In the genomic region with DNA sequence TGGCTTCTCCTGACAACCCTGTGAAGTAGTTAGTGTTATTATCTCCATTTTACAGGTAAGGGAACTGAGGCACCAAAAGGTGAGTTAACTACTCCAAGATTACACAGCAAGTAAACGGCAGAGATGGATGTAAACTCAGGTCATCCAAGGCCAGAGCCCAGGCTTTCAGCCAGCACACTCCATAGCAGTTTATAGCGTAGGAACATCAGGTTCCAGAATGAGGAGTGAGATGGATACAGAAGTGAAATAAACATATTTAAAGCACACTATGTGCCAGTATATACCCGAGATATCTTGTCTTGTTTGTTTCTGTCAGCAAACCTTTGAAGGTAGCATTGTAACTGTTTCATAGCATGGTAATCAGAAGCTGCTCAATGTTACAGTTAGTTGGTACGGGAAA, we compare ENCODE assay signal across 25 cellular contexts.
DNase-seq lines count a peak whose midpoint lies in the region; ATAC-seq and TF ChIP-seq lines count a peak whose summit lies in the region.
"Had no signal": no experiment of that assay in that cellular context is flagged by ENCODE, and none has a peak within 500 bp of the region (broad histone marks: within the 10 kb centered on the region; RNA-seq: fewer than 3 reads in every experiment).

No MANE protein-coding gene starts in this region.

- no peak overlapping the region for H3K4me3 ChIP-seq in sigmoid colon
- H3K4me3 ChIP-seq: HAP-1 had no signal

- DNase-seq in Right ventricle myocardium inferior (ENCODE audit: missing footprints) = peak; percentile 48
- DNase-seq in cardiac septum (ENCODE audit: low spot score) = no peak
- DNase-seq in left ventricle myocardium superior = peak; percentile 73
- DNase-seq in sigmoid colon = peak; percentile 80
- no peak for DNase-seq in natural killer cell treated with Interleukin-12 subunit alpha and Interleukin-12 subunit beta and Interleukin-15 and Interleukin-18, amount 100 ng/mL, for 72 hours (ENCODE audit: low spot score)
- no peak for DNase-seq in NOMO-1 treated with DMSO at 0.1 percent for 48 hours (lab: John Stamatoyannopoulos, UW; ENCODE audit: unreplicated experiment)
- DNase-seq: BE2C, DMS153, DND-41, GOT3, HFFc6, IMR-90, NCI-H1048, NCI-H1417, NCI-H1694 treated with DMSO at 0.1 percent for 48 hours, NCI-H2081, NCI-H2227 treated with DMSO at 0.1 percent for 48 hours, NCI-H526 treated with DMSO at 0.1 percent for 48 hours, SIG-M5 had no signal

- no peaks in the 10 kb centered on the region for H3K36me3 Mint-ChIP-seq in natural killer cell treated with Interleukin-12 subunit alpha and Interleukin-12 subunit beta and Interleukin-15 and Interleukin-18, amount 100 ng/mL, for 72 hours
- H3K36me3 Mint-ChIP-seq: CD14-positive monocyte had no signal

- H3K4me1 Mint-ChIP-seq in natural killer cell treated with Interleukin-12 subunit alpha and Interleukin-12 subunit beta and Interleukin-15 and Interleukin-18, amount 100 ng/mL, for 72 hours (ENCODE audit: low read depth in 2 of 2) = no peaks in the 10 kb centered on the region
- H3K4me1 Mint-ChIP-seq: CD14-positive monocyte had no signal

- H3K4me3 Mint-ChIP-seq in natural killer cell treated with Interleukin-12 subunit alpha and Interleukin-12 subunit beta and Interleukin-15 and Interleukin-18, amount 100 ng/mL, for 72 hours = no peak overlapping the region
- H3K4me3 Mint-ChIP-seq: CD14-positive monocyte, HFFc6 had no signal

- ATAC-seq in Right ventricle myocardium inferior (peak; percentile 92), left ventricle myocardium superior (peak; percentile 98), HG02840 (IDR thresholded peaks at IDR 0.05; ENCODE audit: low FRiP score, unreplicated experiment) (no peak)
- ATAC-seq in natural killer cell treated with Interleukin-12 subunit alpha and Interleukin-12 subunit beta and Interleukin-15 and Interleukin-18, amount 100 ng/mL, for 72 hours = no peak

- no peak for TF ChIP-seq POLR2A in sigmoid colon (IDR thresholded peaks at IDR 0.05)

- H3K4me1 ChIP-seq in sigmoid colon = peaks cover 0 to 63% (median 21%) of the 10 kb centered on the region in 4 donors
- H3K4me1 ChIP-seq: BE2C, HAP-1 had no signal

- H3K27me3 Mint-ChIP-seq in natural killer cell treated with Interleukin-12 subunit alpha and Interleukin-12 subunit beta and Interleukin-15 and Interleukin-18, amount 100 ng/mL, for 72 hours = no peaks in the 10 kb centered on the region

- TF ChIP-seq EP300 in sigmoid colon (IDR thresholded peaks at IDR 0.05) = peak; percentile 39 to 99 (median 92)

- H3K27me3 ChIP-seq in sigmoid colon = no peaks in the 10 kb centered on the region
- H3K27me3 ChIP-seq: BE2C had no signal

- H3K27ac Mint-ChIP-seq in natural killer cell treated with Interleukin-12 subunit alpha and Interleukin-12 subunit beta and Interleukin-15 and Interleukin-18, amount 100 ng/mL, for 72 hours = no peak overlapping the region
- H3K27ac Mint-ChIP-seq: CD14-positive monocyte, HFFc6 had no signal

- TF ChIP-seq CTCF in sigmoid colon (IDR thresholded peaks at IDR 0.05) = no peak

- intact Hi-C loops in Right ventricle myocardium inferior (cut with DNase I) (loop anchor here (1.0 to 2.0 kb wide), 2 partner anchors 30 to 38 kb away; no protein-coding TSS in a partner anchor), cardiac septum (cut with DNase I) (no loop called here), left ventricle myocardium superior (cut with micrococcal nuclease) (no loop called here), sigmoid colon (cut with DNase I) (no loop called here)

- H3K36me3 ChIP-seq in sigmoid colon = no peaks in the 10 kb centered on the region
- H3K36me3 ChIP-seq: BE2C, HAP-1 had no signal

- 70 to 76% methylated on average over 4 of the region's 4 CpGs for WGBS in sigmoid colon, 2 donors

- no peaks in the 10 kb centered on the region for H3K9me3 Mint-ChIP-seq in natural killer cell treated with Interleukin-12 subunit alpha and Interleukin-12 subunit beta and Interleukin-15 and Interleukin-18, amount 100 ng/mL, for 72 hours

- peak overlapping the region; percentile 41 to 70 (median 60) for H3K27ac ChIP-seq in sigmoid colon
- H3K27ac ChIP-seq: 22Rv1, KMS-11, RWPE1 had no signal

- H3K9me3 ChIP-seq in sigmoid colon = no peaks in the 10 kb centered on the region
- H3K9me3 ChIP-seq: BE2C, HAP-1 had no signal

Comparison
In these comparisons a context has a peak if more than half of its experiments do, and no peak if none do; other contexts are left out.
1. DNase-seq: peak in Right ventricle myocardium inferior (single experiment), left ventricle myocardium superior (single experiment) and sigmoid colon (single experiment); none in cardiac septum (single experiment), natural killer cell treated with Interleukin-12 subunit alpha and Interleukin-12 subunit beta and Interleukin-15 and Interleukin-18, amount 100 ng/mL, for 72 hours (single experiment) and NOMO-1 treated with DMSO at 0.1 percent for 48 hours (single experiment).
2. ATAC-seq: peak in Right ventricle myocardium inferior (single experiment) and left ventricle myocardium superior (single experiment); none in HG02840 (single experiment) and natural killer cell treated with Interleukin-12 subunit alpha and Interleukin-12 subunit beta and Interleukin-15 and Interleukin-18, amount 100 ng/mL, for 72 hours (0 of 2).